In the genomic region with DNA sequence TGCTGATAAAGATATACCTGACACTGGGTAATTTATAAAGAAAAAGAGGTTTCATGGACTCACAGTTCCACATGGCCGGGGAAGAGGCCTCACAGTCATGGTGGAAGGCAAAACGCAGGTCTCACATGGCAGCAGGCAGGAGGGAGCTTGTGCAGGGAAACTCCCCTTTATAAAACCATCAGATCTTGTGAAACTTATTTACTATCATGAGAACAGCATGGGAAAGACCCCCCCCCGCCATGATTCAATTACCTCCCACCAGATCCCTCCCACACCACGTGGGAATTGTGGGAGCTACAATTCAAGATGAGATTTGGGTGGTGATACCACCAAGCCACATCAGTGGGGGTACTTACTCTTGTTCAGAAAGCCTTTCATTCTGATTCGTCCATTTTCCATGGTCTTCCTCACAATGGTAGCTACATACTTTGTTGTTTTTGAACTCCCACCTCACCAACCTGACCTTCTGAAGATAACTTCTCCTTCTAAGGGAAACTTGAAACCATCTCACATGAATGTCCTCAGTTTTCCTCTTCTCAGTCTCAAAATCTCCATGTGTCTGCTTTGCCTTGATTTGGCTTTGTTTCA, we compare ENCODE assay signal across 13 cellular contexts.
"Had no signal": no experiment of that assay in that cellular context is flagged by ENCODE, and none has a peak within 500 bp of the region (broad histone marks: within the 10 kb centered on the region; RNA-seq: fewer than 3 reads in every experiment).

No MANE protein-coding gene starts in this region.

- H3K4me3 Mint-ChIP-seq: activated CD8-positive, alpha-beta T cell treated with anti-CD3 and anti-CD28 coated beads, Interleukin-2, amount 10 ng/mL, durations not matched to agents 7 days and 5 days; endodermal cell; immature natural killer cell; natural killer cell treated with Interleukin-12 subunit alpha and Interleukin-12 subunit beta and Interleukin-15 and Interleukin-18, amount 100 ng/mL, for 72 hours had no signal

- H3K4me1 Mint-ChIP-seq: endodermal cell, immature natural killer cell had no signal

- H3K27ac Mint-ChIP-seq: activated CD8-positive, alpha-beta T cell treated with anti-CD3 and anti-CD28 coated beads, Interleukin-2, amount 10 ng/mL, durations not matched to agents 7 days and 5 days; endodermal cell; immature natural killer cell; natural killer cell treated with Interleukin-12 subunit alpha and Interleukin-12 subunit beta and Interleukin-15 and Interleukin-18, amount 100 ng/mL, for 72 hours had no signal

- DNase-seq: activated CD4-positive, CD25-positive, alpha-beta regulatory T cell treated with anti-CD3 and anti-CD28 coated beads, Interleukin-2, amount 50 U/mL, for 72 hours; activated CD8-positive, alpha-beta T cell treated with anti-CD3 and anti-CD28 coated beads, Interleukin-2, amount 10 ng/mL, durations not matched to agents 7 days and 5 days; activated naive CD4-positive, alpha-beta T cell treated with Interleukin-2 at 50 U/mL for 16 hours; dorsolateral prefrontal cortex; endodermal cell; gastrocnemius medialis; heart left ventricle; immature natural killer cell; mesendoderm; stimulated activated naive CD4-positive, alpha-beta T cell treated with Interleukin-2 at 50 U/mL for 16 hours; T-helper 9 cell had no signal

- H3K36me3 Mint-ChIP-seq: type B pancreatic cell had no signal

- ATAC-seq: activated CD8-positive, alpha-beta T cell treated with anti-CD3 and anti-CD28 coated beads, Interleukin-2, amount 10 ng/mL, durations not matched to agents 7 days and 5 days; gastrocnemius medialis; heart left ventricle; natural killer cell treated with Interleukin-12 subunit alpha and Interleukin-12 subunit beta and Interleukin-15 and Interleukin-18, amount 100 ng/mL, for 72 hours had no signal
